In genomic region chr5:79112703-79113058, GRCh38 we compare ENCODE assay signal across 25 cellular contexts. TPM values are rescaled to one million over a fixed set of nuclear protein-coding genes. Genes with fewer than 3 reads are reported as not detected.
"Had no signal": no experiment of that assay in that cellular context is flagged by ENCODE, and none has a peak within 500 bp of the region (broad histone marks: within the 10 kb centered on the region; RNA-seq: fewer than 3 reads in every experiment).

No MANE protein-coding gene starts in this region.

- H3K9me3 ChIP-seq: neutrophil, ovary, tibial artery had no signal

- H3K27me3 ChIP-seq: ovary had no signal

- H3K27ac Mint-ChIP-seq: activated CD4-positive, alpha-beta T cell treated with anti-CD3 and anti-CD28 coated beads, Interleukin-2, amount 10 ng/mL, durations not matched to agents 7 days and 5 days; activated CD8-positive, alpha-beta memory T cell treated with anti-CD3 and anti-CD28 coated beads, Interleukin-2, amount 10 ng/mL, durations not matched to agents 7 days and 5 days; activated CD8-positive, alpha-beta T cell treated with anti-CD3 and anti-CD28 coated beads for 36 hours; activated naive CD4-positive, alpha-beta T cell treated with anti-CD3 and anti-CD28 coated beads, Interleukin-2, amount 50 U/mL, for 24 hours; brain; natural killer cell; stimulated activated naive CD8-positive, alpha-beta T cell treated with anti-CD3 and anti-CD28 coated beads, Interleukin-15, Interleukin-2, amounts not matched to agents 100 ng/mL and 50 ng/mL, for 24 hours; T-cell; T-helper 2 cell treated with Interferon-gamma antibody and Interleukin-4, amounts not matched to agents 5 μg/mL and 100 μg/mL, for 36 hours had no signal

- H3K4me3 ChIP-seq: ovary, tibial artery had no signal

- DNase-seq: activated CD4-positive, alpha-beta T cell treated with anti-CD3 and anti-CD28 coated beads, Interleukin-2, amount 10 ng/mL, durations not matched to agents 7 days and 5 days; activated CD4-positive, CD25-positive, alpha-beta regulatory T cell treated with anti-CD3 and anti-CD28 coated beads, Interleukin-2, amount 50 U/mL, for 72 hours; activated CD8-positive, alpha-beta memory T cell treated with anti-CD3 and anti-CD28 coated beads, Interleukin-2, amount 10 ng/mL, durations not matched to agents 7 days and 5 days; activated CD8-positive, alpha-beta T cell treated with anti-CD3 and anti-CD28 coated beads for 36 hours; activated gamma-delta T cell treated with Interleukin-2 at 50 U/mL for 16 hours; anterior cingulate cortex; dermis blood vessel endothelial cell; effector CD8-positive, alpha-beta T cell; foreskin keratinocyte; hippocampal formation; left colon; natural killer cell; ovary; stimulated activated CD4-positive, alpha-beta T cell treated with anti-CD3 and anti-CD28 coated beads, Interleukin-1b, Interleukin-23, amount 100 ng/mL, for 48 hours; T-cell; tibial artery had no signal

- H3K4me3 Mint-ChIP-seq: activated CD4-positive, alpha-beta T cell treated with anti-CD3 and anti-CD28 coated beads, Interleukin-2, amount 10 ng/mL, durations not matched to agents 7 days and 5 days; activated CD8-positive, alpha-beta memory T cell treated with anti-CD3 and anti-CD28 coated beads, Interleukin-2, amount 10 ng/mL, durations not matched to agents 7 days and 5 days; activated CD8-positive, alpha-beta T cell treated with anti-CD3 and anti-CD28 coated beads for 36 hours; activated naive CD4-positive, alpha-beta T cell treated with anti-CD3 and anti-CD28 coated beads, Interleukin-2, amount 50 U/mL, for 24 hours; natural killer cell; stimulated activated naive CD8-positive, alpha-beta T cell treated with anti-CD3 and anti-CD28 coated beads, Interleukin-15, Interleukin-2, amounts not matched to agents 100 ng/mL and 50 ng/mL, for 24 hours; T-cell; T-helper 2 cell treated with Interferon-gamma antibody and Interleukin-4, amounts not matched to agents 5 μg/mL and 100 μg/mL, for 36 hours had no signal

- H3K9me3 Mint-ChIP-seq: activated CD4-positive, alpha-beta T cell treated with anti-CD3 and anti-CD28 coated beads, Interleukin-2, amount 10 ng/mL, durations not matched to agents 7 days and 5 days; activated CD8-positive, alpha-beta T cell treated with anti-CD3 and anti-CD28 coated beads for 36 hours; activated naive CD4-positive, alpha-beta T cell treated with anti-CD3 and anti-CD28 coated beads, Interleukin-2, amount 50 U/mL, for 24 hours; natural killer cell; stimulated activated naive CD8-positive, alpha-beta T cell treated with anti-CD3 and anti-CD28 coated beads, Interleukin-15, Interleukin-2, amounts not matched to agents 100 ng/mL and 50 ng/mL, for 24 hours; T-cell; T-helper 2 cell treated with Interferon-gamma antibody and Interleukin-4, amounts not matched to agents 5 μg/mL and 100 μg/mL, for 36 hours had no signal

- H3K4me1 Mint-ChIP-seq: activated CD4-positive, alpha-beta T cell treated with anti-CD3 and anti-CD28 coated beads, Interleukin-2, amount 10 ng/mL, durations not matched to agents 7 days and 5 days; activated naive CD4-positive, alpha-beta T cell treated with anti-CD3 and anti-CD28 coated beads, Interleukin-2, amount 50 U/mL, for 24 hours; brain; natural killer cell had no signal

- ATAC-seq: activated CD8-positive, alpha-beta memory T cell treated with anti-CD3 and anti-CD28 coated beads, Interleukin-2, amount 10 ng/mL, durations not matched to agents 7 days and 5 days; natural killer cell; T-cell had no signal

- H3K36me3 ChIP-seq: neutrophil, ovary, tibial artery had no signal

- H3K27ac ChIP-seq: foreskin keratinocyte, neutrophil, ovary, tibial artery, VCaP had no signal

- H3K4me1 ChIP-seq: foreskin keratinocyte had no signal

- H3K36me3 Mint-ChIP-seq: activated CD8-positive, alpha-beta memory T cell treated with anti-CD3 and anti-CD28 coated beads, Interleukin-2, amount 10 ng/mL, durations not matched to agents 7 days and 5 days; activated naive CD4-positive, alpha-beta T cell treated with anti-CD3 and anti-CD28 coated beads, Interleukin-2, amount 50 U/mL, for 24 hours; brain; natural killer cell; T-cell had no signal

RNA-seq across cellular contexts. Expression of gene BHMT, which starts 1.1 kb away (rescaled TPM):
- total RNA-seq: activated CD4-positive, alpha-beta T cell treated with anti-CD3 and anti-CD28 coated beads, Interleukin-2, amount 10 ng/mL, durations not matched to agents 7 days and 5 days; activated CD8-positive, alpha-beta memory T cell treated with anti-CD3 and anti-CD28 coated beads, Interleukin-2, amount 10 ng/mL, durations not matched to agents 7 days and 5 days; activated CD8-positive, alpha-beta T cell treated with anti-CD3 and anti-CD28 coated beads for 36 hours; cardiac septum; chondrocyte; dermis blood vessel endothelial cell; foreskin keratinocyte; natural killer cell; pulmonary artery endothelial cell had no signal
- polyA plus RNA-seq: foreskin keratinocyte had no signal

RNA-seq across cellular contexts. Expression of gene BHMT2, which starts 43.1 kb away (rescaled TPM):
- total RNA-seq: activated CD4-positive, alpha-beta T cell treated with anti-CD3 and anti-CD28 coated beads, Interleukin-2, amount 10 ng/mL, durations not matched to agents 7 days and 5 days; activated CD8-positive, alpha-beta memory T cell treated with anti-CD3 and anti-CD28 coated beads, Interleukin-2, amount 10 ng/mL, durations not matched to agents 7 days and 5 days; activated CD8-positive, alpha-beta T cell treated with anti-CD3 and anti-CD28 coated beads for 36 hours; chondrocyte; natural killer cell had no signal

RNA-seq across cellular contexts. Expression of gene DMGDH, which starts 43.2 kb away (rescaled TPM):
- total RNA-seq: activated CD4-positive, alpha-beta T cell treated with anti-CD3 and anti-CD28 coated beads, Interleukin-2, amount 10 ng/mL, durations not matched to agents 7 days and 5 days had no signal
- polyA plus RNA-seq: foreskin keratinocyte had no signal
